28 cellular contexts compared by ENCODE assay signal in the genomic region with DNA sequence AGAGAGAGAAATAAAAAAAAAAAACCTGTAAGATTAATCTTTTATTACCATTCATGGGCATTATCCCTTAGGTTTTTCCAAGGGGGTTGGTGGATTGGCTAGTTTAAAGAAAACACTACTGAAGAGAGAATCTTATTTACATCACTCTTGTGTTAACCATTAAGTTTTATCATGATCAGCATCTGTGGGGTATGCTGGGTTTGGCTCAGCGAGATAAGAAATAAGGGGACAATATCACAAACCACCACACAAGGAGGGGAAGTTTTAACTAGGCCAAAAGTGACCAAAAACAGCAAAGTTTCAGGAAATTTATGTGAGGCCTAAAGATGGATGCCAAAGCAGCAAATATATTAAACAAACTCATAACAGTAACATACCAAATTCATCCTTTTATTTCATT.
"Had no signal": no experiment of that assay in that cellular context is flagged by ENCODE, and none has a peak within 500 bp of the region (broad histone marks: within the 10 kb centered on the region; RNA-seq: fewer than 3 reads in every experiment).

No MANE protein-coding gene starts in this region.

- H3K9me3 ChIP-seq: esophagus squamous epithelium, right atrium auricular region, tibial nerve had no signal

- H3K4me2 ChIP-seq: smooth muscle cell had no signal

- ATAC-seq: activated T-cell treated with anti-CD3 and anti-CD28 coated beads, Interleukin-2, amount 50 U/mL, for 4 hours; activated T-helper 17 cell treated with anti-CD3 and anti-CD28 coated beads, Interleukin-2, amount 50 U/mL, for 72 hours; left lung; natural killer cell; WTC11 had no signal

- H3K36me3 ChIP-seq: brain microvascular endothelial cell, esophagus squamous epithelium, left lung, right atrium auricular region, tibial nerve had no signal

- H3K27ac ChIP-seq: brain microvascular endothelial cell, esophagus squamous epithelium, left lung, right atrium auricular region, tibial nerve had no signal

- H3K4me1 ChIP-seq: left lung, right atrium auricular region, tibial nerve had no signal

- H3K27me3 ChIP-seq: brain microvascular endothelial cell, esophagus squamous epithelium, left lung, right atrium auricular region, tibial nerve had no signal

- DNase-seq: activated CD4-positive, alpha-beta memory T cell treated with anti-CD3 and anti-CD28 coated beads, Interleukin-2, amount 10 ng/mL, durations not matched to agents 7 days and 5 days; activated CD4-positive, alpha-beta T cell treated with anti-CD3 and anti-CD28 coated beads for 1 hour; activated CD4-positive, alpha-beta T cell treated with anti-CD3 and anti-CD28 coated beads, Interleukin-2, amount 10 ng/mL, durations not matched to agents 7 days and 5 days; activated gamma-delta T cell treated with Interleukin-2 at 50 U/mL for 16 hours; activated naive CD4-positive, alpha-beta T cell treated with anti-CD3 and anti-CD28 coated beads, Interleukin-2, amount 50 U/mL, for 16 hours; activated T-cell treated with anti-CD3 and anti-CD28 coated beads, Interleukin-2, amount 50 U/mL, for 4 hours; amniotic stem cell; brain microvascular endothelial cell; cortex of kidney; esophagus squamous epithelium; foreskin melanocyte; left lung; mesendoderm; natural killer cell; stimulated activated CD4-positive, alpha-beta T cell treated with anti-CD3 and anti-CD28 coated beads, Interleukin-1b, Interleukin-23, amount 100 ng/mL, for 48 hours; stimulated activated CD4-positive, alpha-beta T cell treated with anti-CD3 and anti-CD28 coated beads, Interleukin-4, amount 100 ng/mL, for 4 hours; stimulated activated CD8-positive, alpha-beta memory T cell treated with anti-CD3 and anti-CD28 coated beads, Interleukin-4, amount 100 ng/mL, for 48 hours; stimulated activated naive CD4-positive, alpha-beta T cell; T-helper 1 cell had no signal

- H3K4me3 ChIP-seq: esophagus squamous epithelium, left lung, lung, right atrium auricular region, smooth muscle cell, tibial nerve had no signal

- FAIRE-seq: astrocyte, islet of Langerhans, TTC549 had no signal
